ENCODE assay signal across 22 cellular contexts in the genomic region with DNA sequence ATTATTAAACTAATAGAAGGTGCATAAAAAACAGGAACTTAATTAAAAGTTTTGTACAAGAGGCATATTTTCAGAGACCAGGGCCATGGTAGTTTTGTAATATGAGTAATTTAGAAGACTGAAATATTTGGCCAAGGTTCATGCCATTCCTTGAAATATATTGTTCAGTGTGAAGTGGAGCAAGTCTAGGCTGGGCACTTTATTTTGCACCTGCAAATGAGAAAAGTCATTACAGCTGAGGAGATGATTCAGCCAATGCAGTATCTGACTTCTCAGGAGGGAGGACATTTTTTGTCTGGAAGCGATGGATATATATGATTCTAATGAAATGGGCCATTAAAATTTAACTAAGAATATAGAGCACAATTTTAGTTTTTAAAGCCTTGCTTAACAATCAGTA.
DNase-seq lines count a peak whose midpoint lies in the region; TF ChIP-seq lines count a peak whose summit lies in the region.
"Had no signal": no experiment of that assay in that cellular context is flagged by ENCODE, and none has a peak within 500 bp of the region (broad histone marks: within the 10 kb centered on the region; RNA-seq: fewer than 3 reads in every experiment).

No MANE protein-coding gene starts in this region.

- CTCF ChIA-PET in MCF 10A (lab: Yijun Ruan, JAX), result no interaction called here
- CTCF ChIA-PET in mammary epithelial cell (lab: Charles Lee; ENCODE audit: low non-redundant PET), result no interaction called here

- no peak for TF ChIP-seq POLR2A in breast epithelium (IDR thresholded peaks at IDR 0.05)

- POLR2A ChIA-PET in MCF 10A (lab: Yijun Ruan, JAX), result no interaction called here

- dilution Hi-C loops in mammary epithelial cell (cut with HindIII; ENCODE audit: low sequenced_read_pairs), result no loop called here

- no peaks in the 10 kb centered on the region for H3K36me3 ChIP-seq in breast epithelium
- no peaks in the 10 kb centered on the region for H3K36me3 ChIP-seq in mammary epithelial cell (ENCODE audit: insufficient read depth, low read length)
- H3K36me3 ChIP-seq: BE2C; BLaER1 treated with 17β-estradiol and CSF1 and Interleukin-3, amounts not matched to agents 10 nM and 100 nM; HAP-1 had no signal

- H2AFZ ChIP-seq in mammary epithelial cell (ENCODE audit: low read depth, low read length), result no peak overlapping the region

- H3K9me3 ChIP-seq in breast epithelium, result no peaks in the 10 kb centered on the region
- H3K9me3 ChIP-seq in mammary epithelial cell (replicated peaks; ENCODE audit: insufficient read depth, low read length), result no peaks in the 10 kb centered on the region
- H3K9me3 ChIP-seq: A549, BE2C had no signal

- H4K20me1 ChIP-seq in mammary epithelial cell (ENCODE audit: insufficient read depth, low read length), result no peaks in the 10 kb centered on the region
- H4K20me1 ChIP-seq: BLaER1 treated with 17β-estradiol and CSF1 and Interleukin-3, amounts not matched to agents 10 nM and 100 nM had no signal

- H3K36me3 Mint-ChIP-seq in MCF 10A (ENCODE audit: insufficient read depth, unreplicated experiment) (no peaks in the 10 kb centered on the region), mesothelial cell of epicardium (peaks cover 2% of the 10 kb centered on the region)
- H3K36me3 Mint-ChIP-seq: CD14-positive monocyte; CD8-positive, alpha-beta memory T cell had no signal

- H3K4me3 Mint-ChIP-seq in MCF 10A (ENCODE audit: unreplicated experiment), result no peak overlapping the region
- no peak overlapping the region for H3K4me3 Mint-ChIP-seq in mesothelial cell of epicardium
- H3K4me3 Mint-ChIP-seq: CD14-positive monocyte; CD4-positive, alpha-beta T cell; CD8-positive, alpha-beta memory T cell; HFFc6 had no signal

- peak overlapping the region; percentile 55 for H3K4me2 ChIP-seq in mammary epithelial cell (ENCODE audit: insufficient read depth, low read depth, low read length)
- H3K4me2 ChIP-seq: A549; BLaER1 treated with 17β-estradiol and CSF1 and Interleukin-3, amounts not matched to agents 10 nM and 100 nM had no signal

- DNase-seq in breast epithelium (ENCODE audit: low spot score in 2 of 2), result no peak
- no peak for DNase-seq in MCF 10A (ENCODE audit: unreplicated experiment)
- DNase-seq in mammary epithelial cell, result peak; percentile 81
- no peak for DNase-seq in mesothelial cell of epicardium (ENCODE audit: low spot score in 2 of 2, unreplicated experiment in 2 of 2)
- no peak for DNase-seq in HT-29 (ENCODE audit: low spot score)
- no peak for DNase-seq in SW480 (ENCODE audit: low spot score)
- DNase-seq in DMS79 treated with DMSO at 0.1 percent for 48 hours (lab: John Stamatoyannopoulos, UW), result no peak
- DNase-seq: 8988T; ACHN; AML-193; BE2C; CD4-positive, alpha-beta T cell; CD8-positive, alpha-beta memory T cell; DMS 273 treated with DMSO at 0.1 percent for 48 hours; DMS79; GF-D8; GOT3; HFFc6 had no signal

- in situ Hi-C loops in mammary epithelial cell (cut with MboI; ENCODE audit: low sequenced_read_pairs in 2 of 2), result no loop called here

- WGBS in mammary epithelial cell (ENCODE audit: low coverage, missing lambda C conversion rate), result 0% methylated on average over 1 of the region's 1 CpG

- H3K27ac ChIP-seq in breast epithelium, result peak overlapping the region; percentile 59 to 86
- H3K27ac ChIP-seq in mammary epithelial cell (ENCODE audit: insufficient read depth, low read depth, low read length), result peak overlapping the region; percentile 82
- H3K27ac ChIP-seq: A549; BLaER1 treated with 17β-estradiol and CSF1 and Interleukin-3, amounts not matched to agents 10 nM and 100 nM had no signal

- H3K27me3 Mint-ChIP-seq in MCF 10A (ENCODE audit: insufficient read depth, unreplicated experiment) (no peaks in the 10 kb centered on the region), mesothelial cell of epicardium (ENCODE audit: low read depth) (no peaks in the 10 kb centered on the region)
- H3K27me3 Mint-ChIP-seq: CD4-positive, alpha-beta T cell; CD8-positive, alpha-beta memory T cell had no signal

- H3K4me1 Mint-ChIP-seq in MCF 10A (ENCODE audit: insufficient read depth, unreplicated experiment), result peaks cover 5% of the 10 kb centered on the region
- peaks cover 60% of the 10 kb centered on the region for H3K4me1 Mint-ChIP-seq in mesothelial cell of epicardium
- H3K4me1 Mint-ChIP-seq: CD14-positive monocyte; CD8-positive, alpha-beta memory T cell had no signal

- no peak overlapping the region for H3K27ac Mint-ChIP-seq in MCF 10A (ENCODE audit: low read depth, unreplicated experiment)
- H3K27ac Mint-ChIP-seq in mesothelial cell of epicardium, result peak overlapping the region; percentile 71
- H3K27ac Mint-ChIP-seq: CD14-positive monocyte; CD4-positive, alpha-beta T cell; CD8-positive, alpha-beta memory T cell; HFFc6 had no signal

- BruUV-seq in MCF 10A (replicated peaks; lab: Mats Ljungman, UMichigan), result no TSS peak
- BruUV-seq in mammary epithelial cell (replicated peaks; lab: Mats Ljungman, UMichigan), result no TSS peak

- H3K27me3 ChIP-seq in breast epithelium (no peaks in the 10 kb centered on the region), mammary epithelial cell (ENCODE audit: insufficient read depth, low read length) (no peaks in the 10 kb centered on the region)
- H3K27me3 ChIP-seq: BE2C; BLaER1 treated with 17β-estradiol and CSF1 and Interleukin-3, amounts not matched to agents 10 nM and 100 nM had no signal

- no peaks in the 10 kb centered on the region for H3K79me2 ChIP-seq in mammary epithelial cell (ENCODE audit: insufficient read depth, low read length)

- H3K4me1 ChIP-seq in breast epithelium (no peaks in the 10 kb centered on the region), mammary epithelial cell (ENCODE audit: insufficient read depth, low read length) (peaks cover 16% of the 10 kb centered on the region)
- H3K4me1 ChIP-seq: A549; BE2C; BLaER1 treated with 17β-estradiol and CSF1 and Interleukin-3, amounts not matched to agents 10 nM and 100 nM; HAP-1 had no signal

- H3K4me3 ChIP-seq in breast epithelium, result no peak overlapping the region
- no peak overlapping the region for H3K4me3 ChIP-seq in mammary epithelial cell (replicated peaks in 1 of 3; ENCODE audit: insufficient read depth in 1 of 3, low read depth in 2 of 3, low read length in 3 of 3)
- H3K4me3 ChIP-seq: A549; BLaER1 treated with 17β-estradiol and CSF1 and Interleukin-3, amounts not matched to agents 10 nM and 100 nM; HAP-1 had no signal

- TF ChIP-seq CTCF in breast epithelium (IDR thresholded peaks at IDR 0.05) (no peak), MCF 10A (IDR thresholded peaks at IDR 0.05; ENCODE audit: unreplicated experiment) (no peak), mammary epithelial cell (conservative IDR thresholded peaks at IDR 0.05 in 1 of 2, IDR thresholded peaks at IDR 0.05 in 1 of 2; ENCODE audit: extremely low read depth in 1 of 2, insufficient read depth in 1 of 2, low read depth in 1 of 2, low read length in 2 of 2) (no peak), mesothelial cell of epicardium (IDR thresholded peaks at IDR 0.05; ENCODE audit: unreplicated experiment) (no peak)

- no peak overlapping the region for H3K9ac ChIP-seq in mammary epithelial cell (ENCODE audit: insufficient read depth, low read length)
- H3K9ac ChIP-seq: BLaER1 treated with 17β-estradiol and CSF1 and Interleukin-3, amounts not matched to agents 10 nM and 100 nM had no signal

- no peaks in the 10 kb centered on the region for H3K9me3 Mint-ChIP-seq in MCF 10A (ENCODE audit: unreplicated experiment)
- peaks cover 10% of the 10 kb centered on the region for H3K9me3 Mint-ChIP-seq in mesothelial cell of epicardium

- intact Hi-C loops in breast epithelium (cut with DNase I; ENCODE audit: low total_unique reads), result no loop called here
- intact Hi-C loops in MCF 10A (cut with micrococcal nuclease), result no loop called here
- intact Hi-C loops in mammary epithelial cell (cut with micrococcal nuclease), result loop anchor here (2.0 to 10.0 kb wide), 5 partner anchors 126 to 1639 kb away; partner anchors contain the start of gene IRX1
